21 cellular contexts compared by ENCODE assay signal in the genomic region with DNA sequence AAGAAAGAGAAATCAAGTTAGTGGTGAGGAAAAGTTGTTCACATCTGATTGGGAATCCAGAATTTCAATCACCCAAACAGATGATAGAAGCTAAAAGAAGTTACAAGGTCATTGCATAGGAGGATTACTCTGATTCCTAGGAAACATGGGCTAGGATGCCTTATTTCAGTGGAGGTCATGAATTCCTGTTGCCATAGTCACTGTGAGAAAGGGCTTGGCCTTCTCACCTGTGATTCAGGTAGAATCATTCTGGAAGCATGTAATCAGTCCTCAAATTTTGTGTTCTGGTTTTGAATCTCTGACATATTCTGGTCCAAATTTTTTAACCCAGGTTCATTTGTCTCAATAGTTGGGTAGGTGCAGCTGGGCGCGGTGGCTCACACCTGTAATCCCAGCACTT. TPM values are rescaled to one million over a fixed set of nuclear protein-coding genes. Genes with fewer than 3 reads are reported as not detected.
A peak's percentile ranks its signal among the peaks of the same experiment; 100 is the strongest.
DNase-seq lines count a peak whose midpoint lies in the region; FAIRE-seq and TF ChIP-seq lines count a peak whose summit lies in the region.
"Had no signal": no experiment of that assay in that cellular context is flagged by ENCODE, and none has a peak within 500 bp of the region (broad histone marks: within the 10 kb centered on the region; RNA-seq: fewer than 3 reads in every experiment).

No MANE protein-coding gene starts in this region.

- H3K4ac ChIP-seq in trophoblast cell (ENCODE audit: low read depth, low read length), result no peak overlapping the region

- H3K27ac Mint-ChIP-seq in endothelial cell (ENCODE audit: unreplicated experiment), result no peak overlapping the region
- H3K27ac Mint-ChIP-seq: CD4-positive, alpha-beta T cell; CD8-positive, alpha-beta T cell had no signal

- no peak overlapping the region for H2AK5ac ChIP-seq in trophoblast cell (ENCODE audit: low read length)

- no peaks in the 10 kb centered on the region for H3K36me3 Mint-ChIP-seq in endothelial cell (ENCODE audit: low read depth, unreplicated experiment)

- H3K18ac ChIP-seq in trophoblast cell (ENCODE audit: low read length), result no peak overlapping the region

- H4K12ac ChIP-seq in trophoblast cell (ENCODE audit: low read depth, low read length), result no peak overlapping the region

- no peak for FAIRE-seq in bronchial epithelial cell (lab: Jason Lieb, UNC)
- FAIRE-seq: A204.1, D721Med, G401.6, GM12892, GM18507 had no signal

- no peak overlapping the region for H3K27ac ChIP-seq in trophoblast cell (ENCODE audit: low read depth, low read length)
- no peak overlapping the region for H3K27ac ChIP-seq in adrenal gland
- H3K27ac ChIP-seq: BLaER1 treated with 17β-estradiol and CSF1 and Interleukin-3, amounts not matched to agents 10 nM and 100 nM; C4-2B had no signal

- H4K91ac ChIP-seq in trophoblast cell (ENCODE audit: low read depth, low read length), result no peak overlapping the region

- H3K9me3 ChIP-seq in trophoblast cell (ENCODE audit: insufficient read depth, low read depth, low read length) (peaks cover 3% of the 10 kb centered on the region), adrenal gland (replicated peaks in 1 of 3) (no peaks in the 10 kb centered on the region)
- H3K9me3 ChIP-seq: BLaER1 treated with 17β-estradiol and CSF1 and Interleukin-3, amounts not matched to agents 10 nM and 100 nM; Caco-2 had no signal

- no peak overlapping the region for H3K23ac ChIP-seq in trophoblast cell (ENCODE audit: low read length)

- peaks cover 2% of the 10 kb centered on the region for H3K79me2 ChIP-seq in trophoblast cell (ENCODE audit: control insufficient read depth, insufficient read depth, low read length, poor library complexity)

- H3K27me3 Mint-ChIP-seq in endothelial cell (ENCODE audit: unreplicated experiment), result no peaks in the 10 kb centered on the region
- H3K27me3 Mint-ChIP-seq: CD4-positive, alpha-beta T cell had no signal

- intact Hi-C loops in adrenal gland (cut with DNase I), result no loop called here

- H3K4me3 ChIP-seq in bronchial epithelial cell (ENCODE audit: low read depth, low read length), result no peak overlapping the region
- H3K4me3 ChIP-seq in epithelial cell of esophagus (ENCODE audit: low read length), result no peak overlapping the region
- no peak overlapping the region for H3K4me3 ChIP-seq in trophoblast cell (ENCODE audit: low read depth, low read length)
- no peak overlapping the region for H3K4me3 ChIP-seq in adrenal gland
- H3K4me3 ChIP-seq: BLaER1 treated with 17β-estradiol and CSF1 and Interleukin-3, amounts not matched to agents 10 nM and 100 nM had no signal

- no CpG with 5 or more reads among the region's 2 CpGs for WGBS in trophoblast cell (ENCODE audit: extremely low coverage, insufficient coverage, insufficient read length)
- 82 to 99% (median 97%) methylated on average over 2 of the region's 2 CpGs for WGBS in adrenal gland, 4 donors

- H3K27me3 ChIP-seq in bronchial epithelial cell (ENCODE audit: control insufficient read depth, insufficient read depth, low read length), result no peaks in the 10 kb centered on the region
- no peaks in the 10 kb centered on the region for H3K27me3 ChIP-seq in trophoblast cell (ENCODE audit: insufficient read depth, low read length)
- no peaks in the 10 kb centered on the region for H3K27me3 ChIP-seq in adrenal gland
- H3K27me3 ChIP-seq: BLaER1 treated with 17β-estradiol and CSF1 and Interleukin-3, amounts not matched to agents 10 nM and 100 nM had no signal

- H3K4me3 Mint-ChIP-seq in endothelial cell (ENCODE audit: unreplicated experiment), result no peak overlapping the region
- H3K4me3 Mint-ChIP-seq: CD4-positive, alpha-beta T cell; CD8-positive, alpha-beta T cell had no signal

- H2AFZ ChIP-seq in trophoblast cell (ENCODE audit: insufficient read depth, low read length, poor library complexity), result no peak overlapping the region

- no peak overlapping the region for H3K9ac ChIP-seq in trophoblast cell (ENCODE audit: low read length)
- H3K9ac ChIP-seq: BLaER1 treated with 17β-estradiol and CSF1 and Interleukin-3, amounts not matched to agents 10 nM and 100 nM had no signal

- H3K9me3 Mint-ChIP-seq in endothelial cell (ENCODE audit: unreplicated experiment), result no peaks in the 10 kb centered on the region

- H2BK120ac ChIP-seq in trophoblast cell (ENCODE audit: insufficient read depth, low read length, poor library complexity), result no peak overlapping the region

- no peak overlapping the region for H3K14ac ChIP-seq in trophoblast cell (ENCODE audit: low read length)

- TF ChIP-seq CTCF in bronchial epithelial cell (IDR thresholded peaks at IDR 0.05; ENCODE audit: insufficient read depth, low read length, severe bottlenecking), result no peak
- TF ChIP-seq CTCF in epithelial cell of esophagus (IDR thresholded peaks at IDR 0.05; ENCODE audit: insufficient read depth, low read depth, low read length, missing control alignments), result no peak
- no peak for TF ChIP-seq CTCF in endothelial cell (IDR thresholded peaks at IDR 0.05; ENCODE audit: unreplicated experiment)
- TF ChIP-seq CTCF in adrenal gland (IDR thresholded peaks at IDR 0.05), result no peak

- H3K4me1 ChIP-seq in trophoblast cell (ENCODE audit: control insufficient read depth in 1 of 2, insufficient read depth in 2 of 2, low read length in 2 of 2) (no peaks in the 10 kb centered on the region), adrenal gland (replicated peaks in 1 of 2) (peaks cover 4 to 5% of the 10 kb centered on the region in 2 donors)
- H3K4me1 ChIP-seq: Caco-2 had no signal

- no peak overlapping the region for H2BK5ac ChIP-seq in trophoblast cell (ENCODE audit: low read depth, low read length, poor library complexity)

- H3K36me3 ChIP-seq in bronchial epithelial cell (ENCODE audit: control insufficient read depth, insufficient read depth, low read length) (no peaks in the 10 kb centered on the region), trophoblast cell (ENCODE audit: control insufficient read depth in 1 of 2, insufficient read depth in 2 of 2, low read length in 2 of 2) (no peaks in the 10 kb centered on the region), adrenal gland (replicated peaks in 1 of 2) (no peaks in the 10 kb centered on the region)
- H3K36me3 ChIP-seq: BLaER1 treated with 17β-estradiol and CSF1 and Interleukin-3, amounts not matched to agents 10 nM and 100 nM had no signal

- H3K79me1 ChIP-seq in trophoblast cell (ENCODE audit: low read length), result peaks cover 3% of the 10 kb centered on the region

- H3K4me1 Mint-ChIP-seq in endothelial cell (ENCODE audit: unreplicated experiment), result peaks cover 2% of the 10 kb centered on the region

- H3K4me2 ChIP-seq in trophoblast cell (ENCODE audit: low read length), result no peak overlapping the region
- H3K4me2 ChIP-seq: BLaER1 treated with 17β-estradiol and CSF1 and Interleukin-3, amounts not matched to agents 10 nM and 100 nM had no signal

- no peak overlapping the region for H2BK12ac ChIP-seq in trophoblast cell (ENCODE audit: low read length)

- TF ChIP-seq POLR2A in adrenal gland (IDR thresholded peaks at IDR 0.05), result no peak

- DNase-seq in bronchial epithelial cell (ENCODE audit: low read depth), result peak; percentile 22
- peak; percentile 24 for DNase-seq in epithelial cell of esophagus (ENCODE audit: low read depth)
- peak; percentile 63 to 88 for DNase-seq in trophoblast cell
- no peak for DNase-seq in stimulated activated CD8-positive, alpha-beta memory T cell treated with anti-CD3 and anti-CD28 coated beads, Interleukin-4, amount 100 ng/mL, for 48 hours
- DNase-seq in endothelial cell (ENCODE audit: low spot score), result no peak
- no peak for DNase-seq in adrenal gland
- DNase-seq: 8988T; ACHN; Caco-2; Calu3; CD4-positive, alpha-beta T cell; CD8-positive, alpha-beta T cell; DMS79 treated with DMSO at 0.1 percent for 48 hours; GF-D8 had no signal

- H4K8ac ChIP-seq in trophoblast cell (ENCODE audit: low read depth, low read length), result no peak overlapping the region

RNA-seq across cellular contexts. Expression of a gene that starts 4.3 kb away (rescaled TPM):
- 30.0 and 34.0 TPM in 2 replicates for total RNA-seq in bronchial epithelial cell
- 43.0 and 47.0 TPM in 2 replicates for polyA plus RNA-seq in trophoblast cell (2013)
- total RNA-seq in endothelial cell (ENCODE audit: unreplicated experiment), result 41.5 TPM
- total RNA-seq in adrenal gland, result 10 to 100 TPM; 33.3 to 68.7 (median 48.6) TPM
- 100 to 1,000 TPM in 1 of 3 donors, 10 to 100 TPM in 2; 22.5 to 127 (median 38.0) TPM for polyA plus RNA-seq in adrenal gland

Comparison
In these comparisons a context has a peak if more than half of its experiments do, and no peak if none do; other contexts are left out.
1. DNase-seq: peak in bronchial epithelial cell (single experiment), epithelial cell of esophagus (single experiment) and trophoblast cell (2 of 2); none in stimulated activated CD8-positive, alpha-beta memory T cell treated with anti-CD3 and anti-CD28 coated beads, Interleukin-4, amount 100 ng/mL, for 48 hours (single experiment), endothelial cell (single experiment) and adrenal gland (0 of 7).